In genomic region chr17:82601447-82602000, GRCh38 we compare ENCODE assay signal across 19 cellular contexts. TPM values are rescaled to one million over a fixed set of nuclear protein-coding genes. Genes with fewer than 3 reads are reported as not detected.
DNase-seq lines count a peak whose midpoint lies in the region; ATAC-seq, FAIRE-seq and TF ChIP-seq lines count a peak whose summit lies in the region.
"Had no signal": no experiment of that assay in that cellular context is flagged by ENCODE, and none has a peak within 500 bp of the region (broad histone marks: within the 10 kb centered on the region; RNA-seq: fewer than 3 reads in every experiment).

No MANE protein-coding gene starts in this region.

- POLR2A ChIA-PET in PC-3 (lab: Charles Lee; ENCODE audit: unreplicated experiment), result no interaction called here
- POLR2A ChIA-PET in HEK293T (lab: Yijun Ruan, JAX), result no interaction called here

- no peaks in the 10 kb centered on the region for H3K27me3 Mint-ChIP-seq in activated T-cell treated with anti-CD3 and anti-CD28 coated beads, Interleukin-2, amount 50 U/mL, for 24 hours

- H3K4me1 ChIP-seq in left ventricle myocardium inferior (peaks cover 58% of the 10 kb centered on the region), PC-3 (ENCODE audit: insufficient read depth, low read length) (no peaks in the 10 kb centered on the region), spleen (peaks cover 9 to 69% (median 43%) of the 10 kb centered on the region in 6 donors)

- intact Hi-C loops in left ventricle myocardium inferior (cut with micrococcal nuclease), result no loop called here
- intact Hi-C loops in left ventricle myocardium superior (cut with micrococcal nuclease), result no loop called here
- intact Hi-C loops in PC-3 (cut with micrococcal nuclease), result no loop called here
- intact Hi-C loops in spleen (cut with DNase I; ENCODE audit: low total_unique reads), result no loop called here

- FAIRE-seq in bronchial epithelial cell (lab: Jason Lieb, UNC), result peak; percentile 23
- FAIRE-seq: A204.1, GM19239, HTR-8/SVneo had no signal

- H3K9me3 ChIP-seq in left ventricle myocardium inferior (replicated peaks) (no peaks in the 10 kb centered on the region), PC-3 (ENCODE audit: low read length) (no peaks in the 10 kb centered on the region), spleen (no peaks in the 10 kb centered on the region)

- TSS peak; percentile 42 for BruUV-seq in PC-3 (replicated peaks; lab: Mats Ljungman, UMichigan)

- H3K4me2 ChIP-seq in PC-3 (ENCODE audit: low read length), result no peak overlapping the region

- H3K27ac Mint-ChIP-seq in activated T-cell treated with anti-CD3 and anti-CD28 coated beads, Interleukin-2, amount 50 U/mL, for 24 hours, result no peak overlapping the region

- H3K9me3 Mint-ChIP-seq in activated T-cell treated with anti-CD3 and anti-CD28 coated beads, Interleukin-2, amount 50 U/mL, for 24 hours, result no peaks in the 10 kb centered on the region

- peaks cover 56% of the 10 kb centered on the region for H3K36me3 ChIP-seq in left ventricle myocardium inferior
- H3K36me3 ChIP-seq in PC-3 (ENCODE audit: low read depth, low read length), result peaks cover 51% of the 10 kb centered on the region
- peaks cover 37% of the 10 kb centered on the region for H3K36me3 ChIP-seq in bronchial epithelial cell (ENCODE audit: control insufficient read depth, insufficient read depth, low read length)
- H3K36me3 ChIP-seq in spleen, result peaks cover 3 to 100% (median 45%) of the 10 kb centered on the region in 6 donors

- H3K9ac ChIP-seq in PC-3 (ENCODE audit: low read length), result no peak overlapping the region

- H3K27ac ChIP-seq in left ventricle myocardium inferior (replicated peaks) (peak overlapping the region; percentile 42), PC-3 (ENCODE audit: low read length) (no peak overlapping the region), spleen (peak overlapping the region in 7 of 8 donors; percentile 20 to 79 (median 52))
- H3K27ac ChIP-seq: HL-60, SK-N-MC had no signal

- no peaks in the 10 kb centered on the region for H3K9me2 ChIP-seq in PC-3 (replicated peaks; ENCODE audit: low read length)

- H3K4me3 ChIP-seq in left ventricle myocardium inferior, result no peak overlapping the region
- H3K4me3 ChIP-seq in PC-3 (ENCODE audit: low read length), result no peak overlapping the region
- no peak overlapping the region for H3K4me3 ChIP-seq in bronchial epithelial cell (ENCODE audit: low read depth, low read length)
- no peak overlapping the region for H3K4me3 ChIP-seq in spleen
- H3K4me3 ChIP-seq: SK-N-MC had no signal

- CTCF ChIA-PET in PC-3 (lab: Charles Lee), result no interaction called here
- CTCF ChIA-PET in HEK293T (lab: Yijun Ruan, JAX), result interaction anchor here (0.6 kb wide), 1 partner anchor 17 kb away, joined by 3 read pairs; no protein-coding TSS in a partner anchor

- peaks cover 21% of the 10 kb centered on the region for H3K4me1 Mint-ChIP-seq in activated T-cell treated with anti-CD3 and anti-CD28 coated beads, Interleukin-2, amount 50 U/mL, for 24 hours (ENCODE audit: low read depth)

- H2AFZ ChIP-seq in PC-3 (ENCODE audit: low read length), result no peak overlapping the region

- no peak for DNase-seq in left ventricle myocardium inferior
- no peak for DNase-seq in left ventricle myocardium superior
- DNase-seq in PC-3, result no peak
- no peak for DNase-seq in bronchial epithelial cell (ENCODE audit: low read depth)
- DNase-seq in spleen, result no peak
- DNase-seq in activated T-cell treated with anti-CD3 and anti-CD28 coated beads, Interleukin-2, amount 50 U/mL, for 24 hours, result no peak
- no peak for DNase-seq in HEK293T (ENCODE audit: extremely low spot score)
- DNase-seq: C1 segment of cervical spinal cord, EL, NCI-H1417 treated with DMSO at 0.1 percent for 48 hours, NCI-H1930, NCI-H446, NCI-H748 treated with DMSO at 0.1 percent for 48 hours had no signal

- no peak overlapping the region for H3K4me3 Mint-ChIP-seq in activated T-cell treated with anti-CD3 and anti-CD28 coated beads, Interleukin-2, amount 50 U/mL, for 24 hours

- H3K36me3 Mint-ChIP-seq in activated T-cell treated with anti-CD3 and anti-CD28 coated beads, Interleukin-2, amount 50 U/mL, for 24 hours (ENCODE audit: low read depth), result peaks cover 97% of the 10 kb centered on the region

- no peak for ATAC-seq in left ventricle myocardium superior
- ATAC-seq in PC-3, result no peak
- no peak for ATAC-seq in HG02870 (IDR thresholded peaks at IDR 0.05; ENCODE audit: unreplicated experiment)

- no peaks in the 10 kb centered on the region for H4K20me1 ChIP-seq in PC-3 (ENCODE audit: low read length)

- no peaks in the 10 kb centered on the region for H3F3A ChIP-seq in PC-3 (ENCODE audit: low read length, unreplicated experiment)

- no peak for TF ChIP-seq POLR2A in spleen (IDR thresholded peaks at IDR 0.05)

- WGBS in spleen, 5 donors, result 95 to 99% (median 97%) methylated on average over 24 of the region's 24 CpGs

- no peaks in the 10 kb centered on the region for H3K79me2 ChIP-seq in PC-3 (ENCODE audit: low read length)

- H3K27me3 ChIP-seq in left ventricle myocardium inferior (ENCODE audit: low read depth), result no peaks in the 10 kb centered on the region
- H3K27me3 ChIP-seq in PC-3 (ENCODE audit: low read length), result no peaks in the 10 kb centered on the region
- H3K27me3 ChIP-seq in bronchial epithelial cell (ENCODE audit: control insufficient read depth, insufficient read depth, low read length), result no peaks in the 10 kb centered on the region
- H3K27me3 ChIP-seq in spleen (replicated peaks in 1 of 7), result no peaks in the 10 kb centered on the region

- TF ChIP-seq CTCF in left ventricle myocardium inferior (IDR thresholded peaks at IDR 0.05; ENCODE audit: borderline replicate concordance), result no peak
- no peak for TF ChIP-seq CTCF in PC-3 (conservative IDR thresholded peaks at IDR 0.05; ENCODE audit: low read depth, low read length)
- no peak for TF ChIP-seq CTCF in bronchial epithelial cell (IDR thresholded peaks at IDR 0.05; ENCODE audit: insufficient read depth, low read length, severe bottlenecking)
- TF ChIP-seq CTCF in spleen (IDR thresholded peaks at IDR 0.05 in 8 of 11, conservative IDR thresholded peaks at IDR 0.05 in 3 of 11), result no peak

TF ChIP-seq in HEK293T, 16 proteins besides CTCF, POLR2A, EP300 and RAD21:
- no peak for TF ChIP-seq FOXM1 (IDR thresholded peaks at IDR 0.05; ENCODE audit: borderline replicate concordance)
- no peak for TF ChIP-seq L3MBTL2 (conservative IDR thresholded peaks at IDR 0.05)
- no peak for TF ChIP-seq TARDBP (IDR thresholded peaks at IDR 0.05)
- TF ChIP-seq HDGF (IDR thresholded peaks at IDR 0.05; ENCODE audit: borderline replicate concordance), result no peak
- TF ChIP-seq ZNF384 (IDR thresholded peaks at IDR 0.05), result no peak
TF ChIP-seq in HEK293T: peak in this region for 0.

RNA-seq across cellular contexts. Expression of gene WDR45B, which starts 46.7 kb away (rescaled TPM):
- total RNA-seq in left ventricle myocardium inferior (41.4 TPM), left ventricle myocardium superior (37.3 TPM), PC-3 (2014; rRNA removed) (101 and 110 TPM in 2 replicates), bronchial epithelial cell (90.8 and 94.7 TPM in 2 replicates), spleen (10 to 100 TPM; 62.6 to 80.2 (median 67.0) TPM)
- 10 to 100 TPM; 30.9 to 52.7 (median 34.9) TPM for polyA plus RNA-seq in spleen
